ENCODE assay signal across 26 cellular contexts in the genomic region with DNA sequence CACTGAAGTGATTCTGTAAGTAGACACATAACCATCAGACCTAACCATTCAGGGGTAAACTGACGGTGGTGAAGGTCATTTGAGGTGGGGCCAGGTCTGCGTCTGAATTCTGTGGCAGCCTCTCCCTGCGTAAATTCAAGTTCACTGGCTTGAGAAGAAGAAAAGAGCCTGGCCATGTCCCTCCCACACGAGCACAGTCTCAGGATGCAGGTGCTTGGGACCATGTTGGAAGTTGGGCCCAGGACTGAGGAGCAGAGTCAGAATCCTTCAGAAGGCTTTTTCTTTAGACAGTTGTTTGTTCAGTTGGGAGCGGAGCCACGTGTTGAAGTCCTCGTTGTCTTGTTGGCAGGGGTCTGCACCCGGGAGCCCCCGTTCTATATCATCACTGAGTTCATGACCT. TPM values are rescaled to one million over a fixed set of nuclear protein-coding genes. Genes with fewer than 3 reads are reported as not detected.
DNase-seq lines count a peak whose midpoint lies in the region; ATAC-seq, FAIRE-seq and TF ChIP-seq lines count a peak whose summit lies in the region.
"Had no signal": no experiment of that assay in that cellular context is flagged by ENCODE, and none has a peak within 500 bp of the region (broad histone marks: within the 10 kb centered on the region; RNA-seq: fewer than 3 reads in every experiment).

No MANE protein-coding gene starts in this region.

- TF ChIP-seq RAD21 in HepG2 (CRISPR knock-in tag; IDR thresholded peaks at IDR 0.05): no peak

- H4K20me1 ChIP-seq in HepG2 (ENCODE audit: insufficient read depth, low read length): peaks cover 9% of the 10 kb centered on the region

- H3K36me3 ChIP-seq in HepG2 (replicated peaks in 1 of 2; ENCODE audit: control insufficient read depth in 1 of 2, insufficient read depth in 2 of 2, low read length in 2 of 2): peaks cover 25 to 74% of the 10 kb centered on the region in 2 experiments; a peak in 4 of 5 replicates
- peaks cover 47 to 48% of the 10 kb centered on the region in 2 donors for H3K36me3 ChIP-seq in stomach smooth muscle (ENCODE audit: control insufficient read depth in 2 of 2, insufficient read depth in 2 of 2, low read length in 2 of 2)

- H3K27me3 ChIP-seq in HepG2 (ENCODE audit: control insufficient read depth in 1 of 2, insufficient read depth in 2 of 2, low read length in 2 of 2) (no peaks in the 10 kb centered on the region), stomach smooth muscle (ENCODE audit: control insufficient read depth in 1 of 2, insufficient read depth in 2 of 2, low read length in 2 of 2) (no peaks in the 10 kb centered on the region)
- H3K27me3 ChIP-seq in CD4-positive, alpha-beta T cell (ENCODE audit: control insufficient read depth, insufficient read depth, low read length): no peaks in the 10 kb centered on the region
- H3K27me3 ChIP-seq: MG63 had no signal

- CTCF ChIA-PET in HepG2 (lab: Yijun Ruan, JAX; ENCODE audit: low intra/inter-chr PET ratio, low total read pairs): no interaction called here
- CTCF ChIA-PET in CD4-positive, alpha-beta T cell (lab: Charles Lee): no interaction called here

- no peak overlapping the region for H3K27ac Mint-ChIP-seq in CD4-positive, alpha-beta T cell
- H3K27ac Mint-ChIP-seq: activated B cell treated with CpG ODN at 0.5 μM for 24 hours; activated CD4-positive, alpha-beta memory T cell treated with anti-CD3 and anti-CD28 coated beads, Interleukin-2, amount 10 ng/mL, durations not matched to agents 7 days and 5 days; activated naive CD8-positive, alpha-beta T cell treated with anti-CD3 and anti-CD28 coated beads for 36 hours; CD14-positive monocyte; endodermal cell had no signal

- FAIRE-seq in HepG2 (lab: Jason Lieb, UNC): no peak
- FAIRE-seq: colon, H54 had no signal

- intact Hi-C loops in HepG2 (cut with micrococcal nuclease; ENCODE audit: unreplicated experiment): no loop called here
- intact Hi-C loops in CD4-positive, alpha-beta T cell (cut with DNase I, micrococcal nuclease): no loop called here

- no peak overlapping the region for H3K4me3 ChIP-seq in HepG2 (replicated peaks in 1 of 3; ENCODE audit: insufficient read depth in 1 of 3, low read depth in 2 of 3, low read length in 3 of 3)
- no peak overlapping the region for H3K4me3 ChIP-seq in stomach smooth muscle (ENCODE audit: low read length in 2 of 2)
- H3K4me3 ChIP-seq: MG63 had no signal

- H3K9me3 ChIP-seq in HepG2 (ENCODE audit: low read length): no peaks in the 10 kb centered on the region
- H3K9me3 ChIP-seq in stomach smooth muscle (ENCODE audit: control insufficient read depth in 2 of 2, low read length in 2 of 2): no peaks in the 10 kb centered on the region
- no peaks in the 10 kb centered on the region for H3K9me3 ChIP-seq in CD4-positive, alpha-beta T cell (ENCODE audit: control insufficient read depth, low read length)
- H3K9me3 ChIP-seq: MG63 had no signal

- H3K9me3 Mint-ChIP-seq in CD4-positive, alpha-beta T cell: no peaks in the 10 kb centered on the region
- H3K9me3 Mint-ChIP-seq: activated B cell treated with CpG ODN at 0.5 μM for 24 hours; activated CD4-positive, alpha-beta memory T cell treated with anti-CD3 and anti-CD28 coated beads, Interleukin-2, amount 10 ng/mL, durations not matched to agents 7 days and 5 days; activated naive CD8-positive, alpha-beta T cell treated with anti-CD3 and anti-CD28 coated beads for 36 hours; CD14-positive monocyte; endodermal cell; neural crest cell had no signal

- peaks cover 70% of the 10 kb centered on the region for H3K36me3 Mint-ChIP-seq in CD4-positive, alpha-beta T cell (ENCODE audit: low read depth)

- no peaks in the 10 kb centered on the region for H3K4me1 Mint-ChIP-seq in CD4-positive, alpha-beta T cell (ENCODE audit: low read depth)
- H3K4me1 Mint-ChIP-seq: activated CD4-positive, alpha-beta memory T cell treated with anti-CD3 and anti-CD28 coated beads, Interleukin-2, amount 10 ng/mL, durations not matched to agents 7 days and 5 days; activated naive CD8-positive, alpha-beta T cell treated with anti-CD3 and anti-CD28 coated beads for 36 hours; CD14-positive monocyte had no signal

- in situ Hi-C loops in HepG2 (cut with HindIII; ENCODE audit: extremely low pct_ligation_motif_present, low pct_unique_long_range_greater_than_20kb): no loop called here

- TF ChIP-seq EP300 in HepG2 (IDR thresholded peaks at IDR 0.05; ENCODE audit: low read depth in 2 of 2, low read length in 2 of 2) (no peak), HepG2 (CRISPR knock-in tag; IDR thresholded peaks at IDR 0.05; ENCODE audit: borderline replicate concordance) (no peak)

- no peak for DNase-seq in HepG2 (ENCODE audit: low spot score)
- no peak for DNase-seq in CD4-positive, alpha-beta T cell
- no peak for DNase-seq in pons (ENCODE audit: low spot score)
- DNase-seq in SIG-M5 treated with dmso at 0.1 percent for 504 hours (lab: John Stamatoyannopoulos, UW; ENCODE audit: unreplicated experiment): no peak
- DNase-seq in AG20443 (ENCODE audit: low spot score): no peak
- DNase-seq: activated B cell treated with CpG ODN at 0.5 μM for 24 hours; activated CD4-positive, alpha-beta memory T cell treated with anti-CD3 and anti-CD28 coated beads, Interleukin-2, amount 10 ng/mL, durations not matched to agents 7 days and 5 days; activated naive CD8-positive, alpha-beta T cell treated with anti-CD3 and anti-CD28 coated beads for 36 hours; EL; endodermal cell; KBM-7; kidney glomerular epithelial cell; NCI-H1436; NCI-H2107; OCI-M1; T1000 had no signal

- H3K4me2 ChIP-seq in HepG2 (ENCODE audit: low read depth, low read length): peak overlapping the region; percentile 29; the same call in 1 of the 2 replicates

- TF ChIP-seq POLR2A in HepG2 (IDR thresholded peaks at IDR 0.05; ENCODE audit: insufficient read depth in 1 of 2, low read depth in 2 of 2, low read length in 2 of 2): no peak

- H3K9ac ChIP-seq in HepG2 (ENCODE audit: insufficient read depth, low read depth, low read length) (no peak overlapping the region), stomach smooth muscle (ENCODE audit: low read length in 2 of 2) (no peak overlapping the region)

- H3K4me1 ChIP-seq in HepG2 (ENCODE audit: insufficient read depth, low read length): peaks cover 24% of the 10 kb centered on the region
- peaks cover 31% of the 10 kb centered on the region for H3K4me1 ChIP-seq in stomach smooth muscle (ENCODE audit: control insufficient read depth, insufficient read depth, low read length)

- H3K27ac ChIP-seq in C4-2B (peak overlapping the region; percentile 90), cingulate gyrus (ENCODE audit: low read depth, low read length) (peak overlapping the region; percentile 85), HepG2 (ENCODE audit: extremely low read length, insufficient read depth, low read length) (peak overlapping the region; percentile 57), stomach smooth muscle (ENCODE audit: low read length) (peak overlapping the region; percentile 11)
- no peak overlapping the region for H3K27ac ChIP-seq in CD4-positive, alpha-beta T cell (ENCODE audit: low read depth, low read length)

- no peaks in the 10 kb centered on the region for H3K79me2 ChIP-seq in HepG2 (ENCODE audit: insufficient read depth, low read length)

- WGBS in HepG2 (ENCODE audit: low lambda C conversion rate): 86% methylated on average over 4 of the region's 9 CpGs

- no peak overlapping the region for H2AFZ ChIP-seq in HepG2 (ENCODE audit: low read length)

- H3K27me3 Mint-ChIP-seq in CD4-positive, alpha-beta T cell: no peaks in the 10 kb centered on the region
- H3K27me3 Mint-ChIP-seq: activated B cell treated with CpG ODN at 0.5 μM for 24 hours; activated CD4-positive, alpha-beta memory T cell treated with anti-CD3 and anti-CD28 coated beads, Interleukin-2, amount 10 ng/mL, durations not matched to agents 7 days and 5 days; activated naive CD8-positive, alpha-beta T cell treated with anti-CD3 and anti-CD28 coated beads for 36 hours had no signal

- no peak overlapping the region for H3K4me3 Mint-ChIP-seq in CD4-positive, alpha-beta T cell
- H3K4me3 Mint-ChIP-seq: activated B cell treated with CpG ODN at 0.5 μM for 24 hours; activated CD4-positive, alpha-beta memory T cell treated with anti-CD3 and anti-CD28 coated beads, Interleukin-2, amount 10 ng/mL, durations not matched to agents 7 days and 5 days; activated naive CD8-positive, alpha-beta T cell treated with anti-CD3 and anti-CD28 coated beads for 36 hours; endodermal cell; neural crest cell had no signal

- BruUV-seq in HepG2 (replicated peaks; lab: Mats Ljungman, UMichigan): no TSS peak

- TF ChIP-seq CTCF in C4-2B (conservative IDR thresholded peaks at IDR 0.05) (no peak), HepG2 (CRISPR knock-in tag; IDR thresholded peaks at IDR 0.05) (no peak)
- no peak for TF ChIP-seq CTCF in CD4-positive, alpha-beta T cell (IDR thresholded peaks at IDR 0.05)

- POLR2A ChIA-PET in HepG2 (lab: Yijun Ruan, JAX): interaction anchor here (0.6 kb wide), 1 partner anchor 145 kb away, joined by 4 read pairs; no protein-coding TSS in a partner anchor
- POLR2A ChIA-PET in CD4-positive, alpha-beta T cell (lab: Charles Lee): no interaction called here

- ATAC-seq in HepG2: peak; percentile 53
- ATAC-seq in CD4-positive, alpha-beta T cell (ENCODE audit: poor library complexity): no peak

RNA-seq across cellular contexts. Expression of gene QRFP, which starts 24.1 kb away (rescaled TPM):
- not detected in 2 replicates for total RNA-seq in HepG2 (2016; rRNA removed; fragmentation: Illumina TruSeq; extraction: Trizol)
- not detected in 2 replicates for total RNA-seq in HepG2 (2016; cell fraction: cytosol; rRNA removed; fragmentation: Illumina TruSeq; extraction: Trizol; ENCODE audit: low read depth)
- not detected in 2 replicates for total RNA-seq in HepG2 (2016; cell fraction: insoluble cytoplasmic fraction; rRNA removed; fragmentation: Illumina TruSeq; extraction: Trizol)
- total RNA-seq in HepG2 (2016; cell fraction: membrane; rRNA removed; fragmentation: Illumina TruSeq; extraction: Trizol): not detected in 2 replicates
- not detected in 2 replicates for total RNA-seq in HepG2 (2016; cell fraction: nucleus; rRNA removed; fragmentation: Illumina TruSeq; extraction: Trizol)
- not detected in 2 replicates for polyA plus RNA-seq in HepG2 (2011; rRNA removed)
- polyA plus RNA-seq in HepG2 (2011; cell fraction: cytosol; rRNA removed): not detected in 2 replicates
- not detected in 2 replicates for polyA plus RNA-seq in HepG2 (2011; cell fraction: nucleus; rRNA removed)
- 0.15 TPM in 1 of 2 replicates, not detected in the other for polyA plus RNA-seq in HepG2 (2012)
- not detected in 2 replicates for polyA plus RNA-seq in HepG2 (2016; cell fraction: cytosol; fragmentation: Illumina TruSeq; extraction: Trizol; ENCODE audit: low read depth)
- not detected in 2 replicates for polyA plus RNA-seq in HepG2 (2016; cell fraction: insoluble cytoplasmic fraction; fragmentation: Illumina TruSeq; extraction: Trizol; ENCODE audit: low read depth)
- polyA plus RNA-seq in HepG2 (2016; cell fraction: membrane; fragmentation: Illumina TruSeq; extraction: Trizol; ENCODE audit: low read depth): not detected in 2 replicates
- polyA plus RNA-seq in HepG2 (2016; cell fraction: nucleus; fragmentation: Illumina TruSeq; extraction: Trizol; ENCODE audit: insufficient read depth, low read depth): not detected in 2 replicates
- not detected in 2 replicates for polyA minus RNA-seq in HepG2 (2011; rRNA and poly(A)+ RNA removed; ENCODE audit: low replicate concordance)
- not detected in 2 replicates for polyA minus RNA-seq in HepG2 (2011; cell fraction: cytosol; rRNA and poly(A)+ RNA removed)
- not detected in 2 replicates for polyA minus RNA-seq in HepG2 (2011; cell fraction: nucleus; rRNA and poly(A)+ RNA removed)
- total RNA-seq in CD4-positive, alpha-beta T cell: not detected
- total RNA-seq: activated B cell treated with CpG ODN at 0.5 μM for 24 hours; activated CD4-positive, alpha-beta memory T cell treated with anti-CD3 and anti-CD28 coated beads, Interleukin-2, amount 10 ng/mL, durations not matched to agents 7 days and 5 days; activated naive CD8-positive, alpha-beta T cell treated with anti-CD3 and anti-CD28 coated beads for 36 hours; endodermal cell; HT-29; neural crest cell; subcutaneous adipose tissue had no signal

RNA-seq across cellular contexts. Expression of gene ABL1, which starts 37.5 kb away (rescaled TPM):
- 19.3 and 20.4 TPM in 2 replicates for total RNA-seq in HepG2 (2016; rRNA removed; fragmentation: Illumina TruSeq; extraction: Trizol)
- total RNA-seq in HepG2 (2016; cell fraction: cytosol; rRNA removed; fragmentation: Illumina TruSeq; extraction: Trizol; ENCODE audit: low read depth): 2.2 and 2.4 TPM in 2 replicates
- total RNA-seq in HepG2 (2016; cell fraction: insoluble cytoplasmic fraction; rRNA removed; fragmentation: Illumina TruSeq; extraction: Trizol): 15.8 and 21.7 TPM in 2 replicates
- 9.2 and 9.8 TPM in 2 replicates for total RNA-seq in HepG2 (2016; cell fraction: membrane; rRNA removed; fragmentation: Illumina TruSeq; extraction: Trizol)
- total RNA-seq in HepG2 (2016; cell fraction: nucleus; rRNA removed; fragmentation: Illumina TruSeq; extraction: Trizol): 21.9 and 22.1 TPM in 2 replicates
- polyA plus RNA-seq in HepG2 (2011; rRNA removed): 10.8 and 14.1 TPM in 2 replicates
- polyA plus RNA-seq in HepG2 (2011; cell fraction: cytosol; rRNA removed): 11.9 and 13.3 TPM in 2 replicates
- polyA plus RNA-seq in HepG2 (2011; cell fraction: nucleus; rRNA removed): 13.6 and 15.9 TPM in 2 replicates
- polyA plus RNA-seq in HepG2 (2012): 17.7 and 20.4 TPM in 2 replicates
- 1.8 and 1.9 TPM in 2 replicates for polyA plus RNA-seq in HepG2 (2016; cell fraction: cytosol; fragmentation: Illumina TruSeq; extraction: Trizol; ENCODE audit: low read depth)
- polyA plus RNA-seq in HepG2 (2016; cell fraction: insoluble cytoplasmic fraction; fragmentation: Illumina TruSeq; extraction: Trizol; ENCODE audit: low read depth): 15.4 and 23.6 TPM in 2 replicates
- polyA plus RNA-seq in HepG2 (2016; cell fraction: membrane; fragmentation: Illumina TruSeq; extraction: Trizol; ENCODE audit: low read depth): 4.9 and 5.1 TPM in 2 replicates
- 30.9 and 34.3 TPM in 2 replicates for polyA plus RNA-seq in HepG2 (2016; cell fraction: nucleus; fragmentation: Illumina TruSeq; extraction: Trizol; ENCODE audit: insufficient read depth, low read depth)
- 34.8 and 80.5 TPM in 2 replicates for polyA minus RNA-seq in HepG2 (2011; rRNA and poly(A)+ RNA removed; ENCODE audit: low replicate concordance)
- 19.1 and 20.7 TPM in 2 replicates for polyA minus RNA-seq in HepG2 (2011; cell fraction: cytosol; rRNA and poly(A)+ RNA removed)
- polyA minus RNA-seq in HepG2 (2011; cell fraction: nucleus; rRNA and poly(A)+ RNA removed): 24.1 and 29.0 TPM in 2 replicates
- total RNA-seq in CD4-positive, alpha-beta T cell: 10 to 100 TPM; 29.8 to 33.7 TPM
